11 cellular contexts compared by ENCODE assay signal in the genomic region with DNA sequence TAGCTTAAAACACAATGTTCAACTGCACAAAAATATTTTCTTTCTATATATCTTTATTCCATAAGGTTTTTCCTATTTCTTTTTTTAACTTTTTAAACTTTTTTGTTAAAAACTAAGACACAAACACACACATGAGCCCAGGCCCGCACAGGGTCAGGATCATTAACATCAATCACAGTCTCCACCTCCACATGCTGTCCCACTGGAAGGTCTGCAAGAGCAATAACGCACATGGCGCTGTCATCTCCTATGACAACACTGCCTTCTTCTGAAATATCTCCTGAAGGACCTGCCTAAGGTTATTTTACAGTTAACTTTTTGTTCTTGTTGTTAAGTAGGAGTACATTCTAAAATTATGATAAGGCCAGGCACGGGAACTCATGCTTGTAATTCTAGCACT.
"Had no signal": no experiment of that assay in that cellular context is flagged by ENCODE, and none has a peak within 500 bp of the region (broad histone marks: within the 10 kb centered on the region; RNA-seq: fewer than 3 reads in every experiment).

No MANE protein-coding gene starts in this region.

- H3K27me3 ChIP-seq: foreskin keratinocyte, transverse colon had no signal

- H3K9me3 ChIP-seq: transverse colon had no signal

- H3K36me3 ChIP-seq: transverse colon had no signal

- H3K27ac ChIP-seq: foreskin keratinocyte had no signal

- DNase-seq: activated CD4-positive, alpha-beta T cell treated with anti-CD3 and anti-CD28 coated beads for 4 hours; activated CD8-positive, alpha-beta memory T cell treated with anti-CD3 and anti-CD28 coated beads, Interleukin-2, amount 50 U/mL, for 4 hours; activated CD8-positive, alpha-beta T cell treated with anti-CD3 and anti-CD28 coated beads for 36 hours; activated gamma-delta T cell treated with Interleukin-2 at 50 U/mL for 16 hours; activated naive CD8-positive, alpha-beta T cell treated with anti-CD3 and anti-CD28 coated beads for 36 hours; activated T-cell treated with anti-CD3 and anti-CD28 coated beads, Interleukin-2, amount 50 U/mL, for 72 hours; left cardiac atrium; stimulated activated CD4-positive, alpha-beta T cell treated with anti-CD3 and anti-CD28 coated beads, Interleukin-4, amount 100 ng/mL, for 24 hours; T1000; transverse colon had no signal

- H3K4me3 ChIP-seq: transverse colon had no signal
